In the genomic region with DNA sequence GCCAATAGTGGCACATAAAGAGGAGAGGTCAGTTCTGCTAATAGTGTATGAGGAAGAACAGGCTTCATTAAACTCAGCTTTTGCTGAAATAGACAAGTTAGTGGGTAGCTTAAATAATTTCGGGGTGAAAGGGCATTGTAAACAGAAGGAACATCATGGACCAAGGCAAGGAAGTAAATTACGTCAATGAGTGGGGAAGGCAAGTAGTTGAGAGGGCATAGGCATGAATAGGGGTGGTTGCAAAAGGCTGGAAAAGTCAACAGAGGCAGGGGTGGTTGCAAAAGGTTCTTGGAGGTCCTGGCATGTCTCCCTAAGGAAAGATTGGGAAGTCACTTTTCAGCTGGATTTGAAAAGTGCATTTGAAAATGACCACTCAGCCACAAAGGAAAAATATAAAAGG, we compare ENCODE assay signal across 21 cellular contexts.
DNase-seq lines count a peak whose midpoint lies in the region; ATAC-seq, FAIRE-seq and TF ChIP-seq lines count a peak whose summit lies in the region.
"Had no signal": no experiment of that assay in that cellular context is flagged by ENCODE, and none has a peak within 500 bp of the region (broad histone marks: within the 10 kb centered on the region; RNA-seq: fewer than 3 reads in every experiment).

No MANE protein-coding gene starts in this region.

- CTCF ChIA-PET in H1 (lab: Charles Lee; ENCODE audit: partially characterized antibody) = interaction anchor here (0.8 to 1.1 kb wide), 2 partner anchors 9 to 20 kb away, joined by 3 read pairs; no protein-coding TSS in a partner anchor

- H3K36me3 Mint-ChIP-seq in H9 (ENCODE audit: insufficient read depth in 1 of 3, low read depth in 3 of 3) = no peaks in the 10 kb centered on the region
- no peaks in the 10 kb centered on the region for H3K36me3 Mint-ChIP-seq in progenitor cell of endocrine pancreas (ENCODE audit: insufficient read depth)

- H3K27ac ChIP-seq in H9 (ENCODE audit: insufficient read length, low read depth, low read length) (no peak overlapping the region), H1 (ENCODE audit: low read depth, low read length) (no peak overlapping the region), left lung (no peak overlapping the region)
- H3K27ac ChIP-seq: 22Rv1, A549, C4-2B, HL-60 had no signal

- H3K79me1 ChIP-seq in H9 (ENCODE audit: insufficient read depth, low read depth, low read length, poor library complexity, severe bottlenecking) (no peaks in the 10 kb centered on the region), H1 (ENCODE audit: low read depth, low read length) (no peaks in the 10 kb centered on the region)

- H3K4ac ChIP-seq in H9 (ENCODE audit: low read depth, low read length) (no peak overlapping the region), H1 (replicated peaks; ENCODE audit: insufficient read length, low read depth, low read length) (no peak overlapping the region)

- no peak overlapping the region for H3K4me2 ChIP-seq in H9 (ENCODE audit: insufficient read depth, insufficient read length, low read length)
- H3K4me2 ChIP-seq in H1 (ENCODE audit: insufficient read depth in 1 of 2, low read depth in 2 of 2, low read length in 2 of 2) = no peak overlapping the region
- H3K4me2 ChIP-seq: A549 had no signal

- no peak overlapping the region for H3K9ac ChIP-seq in H9 (ENCODE audit: extremely low read depth, insufficient read length, low read length)
- no peak overlapping the region for H3K9ac ChIP-seq in H1 (replicated peaks in 1 of 4; ENCODE audit: extremely low read depth in 1 of 4, low read depth in 3 of 4, low read length in 3 of 4)

- H2BK15ac ChIP-seq in H9 (ENCODE audit: low read depth, low read length) = no peak overlapping the region
- H2BK15ac ChIP-seq in H1 (ENCODE audit: low read length) = no peak overlapping the region

- H3K9me3 Mint-ChIP-seq in H9 (no peaks in the 10 kb centered on the region), progenitor cell of endocrine pancreas (ENCODE audit: low read depth) (no peaks in the 10 kb centered on the region)
- H3K9me3 Mint-ChIP-seq: CD4-positive, alpha-beta T cell had no signal

- H4K8ac ChIP-seq in H9 (replicated peaks; ENCODE audit: insufficient read length, low read depth, low read length) (no peak overlapping the region), H1 (ENCODE audit: extremely low read depth, insufficient read depth, low read length) (no peak overlapping the region)

- H2BK12ac ChIP-seq in H9 (ENCODE audit: insufficient read length, low read depth, low read length) = no peak overlapping the region
- H2BK12ac ChIP-seq in H1 (ENCODE audit: low read depth, low read length) = peak overlapping the region; percentile 50

- no peak overlapping the region for H3K4me3 ChIP-seq in H1 (ENCODE audit: extremely low read depth in 1 of 4, insufficient read depth in 2 of 4, low read depth in 3 of 4, low read length in 4 of 4)
- no peak overlapping the region for H3K4me3 ChIP-seq in left lung
- H3K4me3 ChIP-seq: A549 had no signal

- TF ChIP-seq CTCF in H9 (conservative IDR thresholded peaks at IDR 0.05) (no peak), H1 (IDR thresholded peaks at IDR 0.05; ENCODE audit: control extremely low read depth in 1 of 3, insufficient read depth in 1 of 3, low read depth in 1 of 3, low read length in 3 of 3) (no peak), left lung (IDR thresholded peaks at IDR 0.05) (no peak), progenitor cell of endocrine pancreas (IDR thresholded peaks at IDR 0.05; ENCODE audit: unreplicated experiment) (no peak)

- no CpG with 5 or more reads among the region's 2 CpGs for WGBS in H9 (ENCODE audit: extremely low coverage, insufficient read length, low lambda C conversion rate)
- 81% methylated on average over 2 of the region's 2 CpGs; no CpG with 5 or more reads in 1 of the 2 experiments for WGBS in H1 (ENCODE audit: extremely low coverage in 1 of 2, insufficient coverage in 1 of 2, insufficient read length in 1 of 2, insufficient replicate concordance in 2 of 2, low coverage in 1 of 2, low lambda C conversion rate in 2 of 2, missing lambda C conversion rate in 1 of 2), 2 experiments

- no peak for DNase-seq in H9
- DNase-seq in H1 (ENCODE audit: low read depth in 1 of 2, low spot score in 2 of 2) = no peak
- DNase-seq in left lung = no peak
- DNase-seq in sciatic nerve (ENCODE audit: low spot score) = no peak
- DNase-seq in progenitor cell of endocrine pancreas (ENCODE audit: low spot score, unreplicated experiment) = no peak
- no peak for DNase-seq in NCI-H526 treated with DMSO at 0.1 percent for 48 hours (lab: John Stamatoyannopoulos, UW)
- no peak for DNase-seq in activated CD8-positive, alpha-beta memory T cell treated with anti-CD3 and anti-CD28 coated beads for 24 hours
- DNase-seq: AML-193; Caco-2; CD4-positive, alpha-beta T cell; DMS153; DMS79; GDM1; HCEC 1CT had no signal

- H3K36me3 ChIP-seq in H1 (ENCODE audit: control insufficient read depth in 2 of 4, insufficient read depth in 4 of 4, low read length in 3 of 4) = no peaks in the 10 kb centered on the region
- no peaks in the 10 kb centered on the region for H3K36me3 ChIP-seq in left lung

- ATAC-seq in left lung (peak; percentile 53), sciatic nerve (peak; percentile 48), HG03457 (IDR thresholded peaks at IDR 0.05; ENCODE audit: unreplicated experiment) (no peak)
- ATAC-seq: A549 had no signal

- FAIRE-seq in H1 (lab: Jason Lieb, UNC) = no peak
- FAIRE-seq: GM12892, GM18507 had no signal

- TF ChIP-seq RAD21 in H1 (IDR thresholded peaks at IDR 0.05 in 1 of 2, conservative IDR thresholded peaks at IDR 0.05 in 1 of 2; ENCODE audit: low read depth in 2 of 2, low read length in 2 of 2) = no peak

- H3K4me1 Mint-ChIP-seq in H9 (peaks cover 0 to 13% of the 10 kb centered on the region in 2 experiments; a peak in 3 of 4 replicates), progenitor cell of endocrine pancreas (ENCODE audit: low read depth) (peaks cover 17% of the 10 kb centered on the region)

- H3K23ac ChIP-seq in H9 (ENCODE audit: insufficient read length, low read depth, low read length) (no peak overlapping the region), H1 (ENCODE audit: insufficient read length) (no peak overlapping the region)

- intact Hi-C loops in left lung (cut with DNase I) = no loop called here
- intact Hi-C loops in sciatic nerve (cut with DNase I) = no loop called here

- POLR2A ChIA-PET in H1 (lab: Charles Lee; ENCODE audit: partially characterized antibody) = no interaction called here

- H2BK20ac ChIP-seq in H9 (ENCODE audit: low read depth, low read length, poor library complexity, severe bottlenecking) (no peak overlapping the region), H1 (ENCODE audit: low read length) (peak overlapping the region; percentile 62; the same call in 1 of the 2 replicates)

- peak overlapping the region; percentile 29 for H3K18ac ChIP-seq in H9 (ENCODE audit: insufficient read length, low read depth, low read length)
- H3K18ac ChIP-seq in H1 (ENCODE audit: extremely low read depth, low read length) = no peak overlapping the region

- H3K9me3 ChIP-seq in H9 (ENCODE audit: control insufficient read depth, low read depth, low read length) = no peaks in the 10 kb centered on the region
- H3K9me3 ChIP-seq in H1 (ENCODE audit: insufficient read depth in 2 of 2, low read depth in 1 of 2, low read length in 1 of 2) = no peaks in the 10 kb centered on the region
- no peaks in the 10 kb centered on the region for H3K9me3 ChIP-seq in left lung
- H3K9me3 ChIP-seq: A549, Caco-2 had no signal

- H3K27ac Mint-ChIP-seq in H9 = no peak overlapping the region
- H3K27ac Mint-ChIP-seq in progenitor cell of endocrine pancreas = no peak overlapping the region
- H3K27ac Mint-ChIP-seq: CD4-positive, alpha-beta T cell had no signal

- TF ChIP-seq POLR2A in H1 (IDR thresholded peaks at IDR 0.05; ENCODE audit: control extremely low read depth in 1 of 2, low read depth in 2 of 2, low read length in 2 of 2) = no peak

- H4K91ac ChIP-seq in H9 (ENCODE audit: insufficient read length, low read depth, low read length) = no peak overlapping the region
- H4K91ac ChIP-seq in H1 (replicated peaks; ENCODE audit: insufficient read length, low read length) = no peak overlapping the region

- no peaks in the 10 kb centered on the region for H3K27me3 ChIP-seq in H9 (ENCODE audit: insufficient read depth, low read length)
- no peaks in the 10 kb centered on the region for H3K27me3 ChIP-seq in H1 (replicated peaks in 1 of 4; ENCODE audit: control insufficient read depth in 3 of 4, extremely low read depth in 1 of 4, insufficient read depth in 3 of 4, low read length in 3 of 4)
- no peaks in the 10 kb centered on the region for H3K27me3 ChIP-seq in left lung

- no peak overlapping the region for H3K14ac ChIP-seq in H9 (ENCODE audit: insufficient read depth, low read length)
- H3K14ac ChIP-seq in H1 (ENCODE audit: insufficient read length) = no peak overlapping the region

- H4K5ac ChIP-seq in H9 (ENCODE audit: insufficient read length, low read depth, low read length) (no peak overlapping the region), H1 (ENCODE audit: insufficient read length, low read depth, low read length) (no peak overlapping the region)

- H4K20me1 ChIP-seq in H9 (ENCODE audit: control insufficient read depth, insufficient read depth, insufficient read length) (no peaks in the 10 kb centered on the region), H1 (replicated peaks in 1 of 2; ENCODE audit: control insufficient read depth in 1 of 2, insufficient read depth in 2 of 2, low read length in 2 of 2) (no peaks in the 10 kb centered on the region)

- no peak overlapping the region for H2AK5ac ChIP-seq in H9 (ENCODE audit: insufficient read length, low read length)
- H2AK5ac ChIP-seq in H1 (ENCODE audit: low read depth, low read length) = no peak overlapping the region

- H3K4me3 Mint-ChIP-seq in H9 (no peak overlapping the region), progenitor cell of endocrine pancreas (ENCODE audit: low read depth) (no peak overlapping the region)
- H3K4me3 Mint-ChIP-seq: CD4-positive, alpha-beta T cell had no signal

- no peaks in the 10 kb centered on the region for H3K23me2 ChIP-seq in H9 (ENCODE audit: insufficient read length, low read depth, low read length, poor library complexity, severe bottlenecking)
- no peaks in the 10 kb centered on the region for H3K23me2 ChIP-seq in H1 (ENCODE audit: low read depth, low read length)

- H3K79me2 ChIP-seq in H9 (ENCODE audit: insufficient read depth, low read length) (no peaks in the 10 kb centered on the region), H1 (ENCODE audit: control insufficient read depth in 1 of 2, insufficient read depth in 2 of 2, low read length in 2 of 2) (no peaks in the 10 kb centered on the region)

- no peak overlapping the region for H3T11ph ChIP-seq in H9 (ENCODE audit: low read length)

- H2AFZ ChIP-seq in H9 (ENCODE audit: low read length) (no peak overlapping the region), H1 (ENCODE audit: low read length) (no peak overlapping the region)

- H3K27me3 Mint-ChIP-seq in H9 (ENCODE audit: low read depth) (no peaks in the 10 kb centered on the region), progenitor cell of endocrine pancreas (no peaks in the 10 kb centered on the region)
- H3K27me3 Mint-ChIP-seq: CD4-positive, alpha-beta T cell had no signal

- no peak for TF ChIP-seq EP300 in H1 (IDR thresholded peaks at IDR 0.05; ENCODE audit: borderline replicate concordance in 1 of 2, low read depth in 2 of 2, low read length in 2 of 2)

- H3K4me1 ChIP-seq in H9 (ENCODE audit: insufficient read depth, low read length) (no peaks in the 10 kb centered on the region; the same call in 1 of the 2 replicates), H1 (replicated peaks in 1 of 4; ENCODE audit: control insufficient read depth in 3 of 4, insufficient read depth in 4 of 4, low read length in 3 of 4) (no peaks in the 10 kb centered on the region; a peak in 1 of 7 replicates), left lung (peaks cover 0 to 5% of the 10 kb centered on the region in 2 donors)
- H3K4me1 ChIP-seq: A549, Caco-2 had no signal

- H3K56ac ChIP-seq in H9 (ENCODE audit: insufficient read length, low read depth, low read length) (no peak overlapping the region), H1 (replicated peaks; ENCODE audit: insufficient read length, low read depth, low read length) (no peak overlapping the region)

- H2BK5ac ChIP-seq in H9 (ENCODE audit: insufficient read length, low read length) = no peak overlapping the region
- 0 out of 2 replicates have a peak overlapping the region, but pooled peaks have one; percentile 46 for H2BK5ac ChIP-seq in H1 (ENCODE audit: low read depth, low read length)

- H2BK120ac ChIP-seq in H9 (ENCODE audit: low read depth, low read length, poor library complexity, severe bottlenecking) = no peak overlapping the region
- H2BK120ac ChIP-seq in H1 (replicated peaks; ENCODE audit: low read depth, low read length) = no peak overlapping the region
